29 cellular contexts compared by ENCODE assay signal in genomic region chr20:33696448-33696847, GRCh38. TPM values are rescaled to one million over a fixed set of nuclear protein-coding genes. Genes with fewer than 3 reads are reported as not detected.
"Had no signal": no experiment of that assay in that cellular context is flagged by ENCODE, and none has a peak within 500 bp of the region (broad histone marks: within the 10 kb centered on the region; RNA-seq: fewer than 3 reads in every experiment).

No MANE protein-coding gene starts in this region.

- H3K4me2 ChIP-seq: neural progenitor cell had no signal

- H3K9me3 ChIP-seq: body of pancreas, lower lobe of right lung, tibial nerve had no signal

- H3K4me1 ChIP-seq: body of pancreas, foreskin keratinocyte, spleen had no signal

- H3K27ac Mint-ChIP-seq: activated naive CD4-positive, alpha-beta T cell treated with anti-CD3 and anti-CD28 coated beads, Interleukin-2, amount 10 ng/mL, durations not matched to agents 7 days and 5 days; activated naive CD8-positive, alpha-beta T cell treated with anti-CD3 and anti-CD28 coated beads, Interleukin-2, amount 50 U/mL, for 24 hours; activated T-cell treated with anti-CD3 and anti-CD28 coated beads, Interleukin-2, amount 50 U/mL, for 72 hours; naive thymus-derived CD8-positive, alpha-beta T cell; neural progenitor cell had no signal

- H3K9ac ChIP-seq: neural progenitor cell had no signal

- H2AFZ ChIP-seq: neural progenitor cell had no signal

- H3K36me3 ChIP-seq: cardiac muscle cell, lower lobe of right lung, neural progenitor cell, spleen, tibial nerve had no signal

- ATAC-seq: activated naive CD8-positive, alpha-beta T cell treated with anti-CD3 and anti-CD28 coated beads, Interleukin-2, amount 50 U/mL, for 24 hours; activated T-cell treated with anti-CD3 and anti-CD28 coated beads, Interleukin-2, amount 50 U/mL, for 72 hours; foreskin keratinocyte; left lobe of liver; lower lobe of right lung; naive thymus-derived CD8-positive, alpha-beta T cell had no signal

- H3K27me3 ChIP-seq: body of pancreas, cardiac muscle cell, neural progenitor cell, spleen, tibial nerve had no signal

- H3K9me3 Mint-ChIP-seq: activated naive CD8-positive, alpha-beta T cell treated with anti-CD3 and anti-CD28 coated beads, Interleukin-2, amount 50 U/mL, for 24 hours; activated T-cell treated with anti-CD3 and anti-CD28 coated beads, Interleukin-2, amount 50 U/mL, for 72 hours had no signal

- H3K27me3 Mint-ChIP-seq: activated naive CD8-positive, alpha-beta T cell treated with anti-CD3 and anti-CD28 coated beads, Interleukin-2, amount 50 U/mL, for 24 hours; naive thymus-derived CD8-positive, alpha-beta T cell had no signal

- H3K4me3 Mint-ChIP-seq: activated naive CD4-positive, alpha-beta T cell treated with anti-CD3 and anti-CD28 coated beads, Interleukin-2, amount 10 ng/mL, durations not matched to agents 7 days and 5 days; activated naive CD8-positive, alpha-beta T cell treated with anti-CD3 and anti-CD28 coated beads, Interleukin-2, amount 50 U/mL, for 24 hours; activated T-cell treated with anti-CD3 and anti-CD28 coated beads, Interleukin-2, amount 50 U/mL, for 72 hours; naive thymus-derived CD8-positive, alpha-beta T cell; neural progenitor cell had no signal

- H3K27ac ChIP-seq: body of pancreas, cardiac muscle cell, foreskin keratinocyte, lower lobe of right lung, neural progenitor cell, spleen had no signal

- H3K4me3 ChIP-seq: body of pancreas, cardiac muscle cell, lower lobe of right lung, neural progenitor cell, spleen, tibial nerve had no signal

- H3K36me3 Mint-ChIP-seq: naive thymus-derived CD8-positive, alpha-beta T cell had no signal

- DNase-seq: activated CD4-positive, alpha-beta T cell treated with anti-CD3 and anti-CD28 coated beads for 4 hours; activated CD4-positive, alpha-beta T cell treated with anti-CD3 and anti-CD28 coated beads, Interleukin-2, amount 50 U/mL, for 48 hours; activated CD4-positive, CD25-positive, alpha-beta regulatory T cell; activated effector memory CD4-positive, alpha-beta T cell treated with anti-CD3 and anti-CD28 coated beads, Interleukin-2, amount 50 U/mL, for 16 hours; activated naive CD4-positive, alpha-beta T cell treated with anti-CD3 and anti-CD28 coated beads, Interleukin-2, amount 10 ng/mL, durations not matched to agents 7 days and 5 days; activated naive CD8-positive, alpha-beta T cell treated with anti-CD3 and anti-CD28 coated beads, Interleukin-2, amount 50 U/mL, for 24 hours; activated T-cell treated with anti-CD3 and anti-CD28 coated beads, Interleukin-2, amount 50 U/mL, for 72 hours; effector CD4-positive, alpha-beta T cell; foreskin keratinocyte; lower lobe of right lung; naive thymus-derived CD8-positive, alpha-beta T cell; spleen; stimulated activated CD4-positive, alpha-beta T cell treated with anti-CD3 and anti-CD28 coated beads, Interleukin-4, amount 100 ng/mL, for 1 hour; stimulated activated naive CD4-positive, alpha-beta T cell; T-helper 1 cell; T1000 had no signal

RNA-seq across cellular contexts. Expression of gene C20orf144, which starts 34.3 kb away (rescaled TPM):
- total RNA-seq: epithelial cell of proximal tubule, glomerular endothelial cell, left lobe of liver, lower lobe of right lung, mesenteric fat pad, omental fat pad, posterior vena cava, renal cortical epithelial cell, sciatic nerve, subcutaneous adipose tissue, tibial nerve had no signal
- polyA plus RNA-seq: foreskin keratinocyte; naive thymus-derived CD8-positive, alpha-beta T cell had no signal
